Comparison of ENCODE assay signal across 17 cellular contexts in genomic region chr22:41206719-41207118, GRCh38. TPM values are rescaled to one million over a fixed set of nuclear protein-coding genes. Genes with fewer than 3 reads are reported as not detected.
DNase-seq lines count a peak whose midpoint lies in the region; ATAC-seq and TF ChIP-seq lines count a peak whose summit lies in the region.
"Had no signal": no experiment of that assay in that cellular context is flagged by ENCODE, and none has a peak within 500 bp of the region (broad histone marks: within the 10 kb centered on the region; RNA-seq: fewer than 3 reads in every experiment).

No MANE protein-coding gene starts in this region.

- peak overlapping the region; percentile 44 for H3K4me2 ChIP-seq in OCI-LY7 (ENCODE audit: low read length)

- no peaks in the 10 kb centered on the region for H3K9me3 ChIP-seq in OCI-LY7 (ENCODE audit: low read length)

- peak overlapping the region; percentile 60 for H3K4me3 Mint-ChIP-seq in activated naive CD4-positive, alpha-beta T cell treated with anti-CD3 and anti-CD28 coated beads for 36 hours
- peak overlapping the region; percentile 60 to 74 (median 66) for H3K4me3 Mint-ChIP-seq in brain
- peak overlapping the region; percentile 30 to 50 for H3K4me3 Mint-ChIP-seq in stimulated activated naive B cell treated with anti-CD40 and anti-IgM and Interleukin-4, amounts not matched to agents 10 μg/mL and 1 μg/mL and 100 μg/mL, for 72 hours

- no peak overlapping the region for H2AFZ ChIP-seq in OCI-LY7 (ENCODE audit: low read length)

- H3K27ac Mint-ChIP-seq in activated naive CD4-positive, alpha-beta T cell treated with anti-CD3 and anti-CD28 coated beads for 36 hours = peak overlapping the region; percentile 56
- H3K27ac Mint-ChIP-seq in brain = peak overlapping the region in 2 of 5 experiments; percentile 13 to 24
- H3K27ac Mint-ChIP-seq in stimulated activated naive B cell treated with anti-CD40 and anti-IgM and Interleukin-4, amounts not matched to agents 10 μg/mL and 1 μg/mL and 100 μg/mL, for 72 hours = peak overlapping the region; percentile 42

- POLR2A ChIA-PET in OCI-LY7 (lab: Charles Lee) = interaction anchor here (0.6 to 0.8 kb wide), 4 partner anchors 209 to 428 kb away, joined by 3 to 6 read pairs (median 4); no protein-coding TSS in a partner anchor

- intact Hi-C loops in activated naive CD4-positive, alpha-beta T cell treated with anti-CD3 and anti-CD28 coated beads for 36 hours (cut with micrococcal nuclease) = no loop called here
- intact Hi-C loops in OCI-LY7 (cut with micrococcal nuclease; ENCODE audit: unreplicated experiment) (loop anchor here (5.0 kb wide), 1 partner anchor 114 kb away; the partner anchor contains the start of gene EP300), left cardiac atrium (cut with DNase I) (loop anchor here in 1 of 2 donors (5.0 kb wide), 1 partner anchor 81 kb away; the partner anchor contains the start of gene RANGAP1)

- peaks cover 33% of the 10 kb centered on the region for H3K4me1 Mint-ChIP-seq in activated naive CD4-positive, alpha-beta T cell treated with anti-CD3 and anti-CD28 coated beads for 36 hours (ENCODE audit: low read depth)
- peaks cover 29% of the 10 kb centered on the region for H3K4me1 Mint-ChIP-seq in brain
- peaks cover 11 to 37% of the 10 kb centered on the region in 2 donors for H3K4me1 Mint-ChIP-seq in stimulated activated naive B cell treated with anti-CD40 and anti-IgM and Interleukin-4, amounts not matched to agents 10 μg/mL and 1 μg/mL and 100 μg/mL, for 72 hours

- H3K27me3 Mint-ChIP-seq in activated naive CD4-positive, alpha-beta T cell treated with anti-CD3 and anti-CD28 coated beads for 36 hours (ENCODE audit: low read depth) = no peaks in the 10 kb centered on the region
- H3K27me3 Mint-ChIP-seq in brain = peaks cover 16% of the 10 kb centered on the region
- H3K27me3 Mint-ChIP-seq in stimulated activated naive B cell treated with anti-CD40 and anti-IgM and Interleukin-4, amounts not matched to agents 10 μg/mL and 1 μg/mL and 100 μg/mL, for 72 hours = peaks cover 7 to 14% of the 10 kb centered on the region in 2 donors

- peaks cover 17% of the 10 kb centered on the region for H3K36me3 ChIP-seq in OCI-LY7 (ENCODE audit: insufficient read depth, low read length)

- DNase-seq in activated naive CD4-positive, alpha-beta T cell treated with anti-CD3 and anti-CD28 coated beads for 36 hours = no peak
- DNase-seq in activated naive CD4-positive, alpha-beta T cell treated with Interleukin-2 at 50 U/mL for 16 hours = no peak
- DNase-seq in OCI-LY7 (ENCODE audit: low spot score) = no peak
- DNase-seq in stimulated activated naive B cell treated with anti-CD40 and anti-IgM and Interleukin-4, amounts not matched to agents 10 μg/mL and 1 μg/mL and 100 μg/mL, for 72 hours = no peak
- DNase-seq in inferior parietal cortex (ENCODE audit: extremely low spot score) = no peak
- no peak for DNase-seq in left cardiac atrium
- DNase-seq: activated CD4-positive, alpha-beta T cell treated with anti-CD3 and anti-CD28 coated beads for 1 hour; activated gamma-delta T cell treated with Interleukin-2 at 50 U/mL for 16 hours; caudate nucleus; foreskin fibroblast; NCI-H187; NCI-H69; nucleus accumbens; SW 1271 had no signal

- H3K36me3 Mint-ChIP-seq in activated naive CD4-positive, alpha-beta T cell treated with anti-CD3 and anti-CD28 coated beads for 36 hours (ENCODE audit: low read depth) = peaks cover 13% of the 10 kb centered on the region
- peaks cover 38% of the 10 kb centered on the region for H3K36me3 Mint-ChIP-seq in brain
- peaks cover 15 to 21% of the 10 kb centered on the region in 2 donors for H3K36me3 Mint-ChIP-seq in stimulated activated naive B cell treated with anti-CD40 and anti-IgM and Interleukin-4, amounts not matched to agents 10 μg/mL and 1 μg/mL and 100 μg/mL, for 72 hours

- H3K27ac ChIP-seq in OCI-LY7 (ENCODE audit: low read depth, low read length, poor library complexity, severe bottlenecking) = no peak overlapping the region

- H3K9me2 ChIP-seq in OCI-LY7 (ENCODE audit: insufficient read depth, low read length) = no peaks in the 10 kb centered on the region

- BruUV-seq in OCI-LY7 (replicated peaks; lab: Mats Ljungman, UMichigan) = TSS peak; percentile 50

- peaks cover 17% of the 10 kb centered on the region; the same call in 1 of the 2 replicates for H3K79me2 ChIP-seq in OCI-LY7 (ENCODE audit: insufficient read depth, low read depth, low read length)

- H3K4me1 ChIP-seq in OCI-LY7 (ENCODE audit: insufficient read depth, low read length, poor library complexity, severe bottlenecking) = peaks cover 19% of the 10 kb centered on the region

- peak overlapping the region; percentile 12 for H3K4me3 ChIP-seq in OCI-LY7 (ENCODE audit: low read depth, low read length, poor library complexity, severe bottlenecking)
- H3K4me3 ChIP-seq: lung had no signal

- TF ChIP-seq CTCF in OCI-LY7 (conservative IDR thresholded peaks at IDR 0.05; ENCODE audit: low read length) = no peak
- TF ChIP-seq CTCF in brain (conservative IDR thresholded peaks at IDR 0.05) = no peak

- no peaks in the 10 kb centered on the region for H4K20me1 ChIP-seq in OCI-LY7 (ENCODE audit: insufficient read depth, low read length)

- ATAC-seq in stimulated activated naive B cell treated with anti-CD40 and anti-IgM and Interleukin-4, amounts not matched to agents 10 μg/mL and 1 μg/mL and 100 μg/mL, for 72 hours (replicated peaks) = no peak
- ATAC-seq in left cardiac atrium (no peak), GM18873 (IDR thresholded peaks at IDR 0.05; ENCODE audit: low FRiP score, unreplicated experiment) (no peak)

- no peaks in the 10 kb centered on the region for H3K9me3 Mint-ChIP-seq in activated naive CD4-positive, alpha-beta T cell treated with anti-CD3 and anti-CD28 coated beads for 36 hours
- H3K9me3 Mint-ChIP-seq in brain = peaks cover 0 to 3% (median 0%) of the 10 kb centered on the region in 5 experiments
- H3K9me3 Mint-ChIP-seq in stimulated activated naive B cell treated with anti-CD40 and anti-IgM and Interleukin-4, amounts not matched to agents 10 μg/mL and 1 μg/mL and 100 μg/mL, for 72 hours = no peaks in the 10 kb centered on the region

- CTCF ChIA-PET in activated naive CD4-positive, alpha-beta T cell treated with anti-CD3 and anti-CD28 coated beads for 36 hours (lab: Charles Lee) = interaction anchor here (1.3 to 1.7 kb wide), 2 partner anchors 31 to 284 kb away, joined by 8 to 9 read pairs; no protein-coding TSS in a partner anchor
- CTCF ChIA-PET in OCI-LY7 (lab: Charles Lee; ENCODE audit: unreplicated experiment) = no interaction called here

RNA-seq across cellular contexts. Expression of gene L3MBTL2, which starts 1.6 kb away (rescaled TPM):
- 10 to 100 TPM; 19.4 to 22.3 TPM for total RNA-seq in activated naive CD4-positive, alpha-beta T cell treated with anti-CD3 and anti-CD28 coated beads for 36 hours
- 23.3 and 28.1 TPM in 2 replicates for total RNA-seq in OCI-LY7 (2014; rRNA removed; shearing (Covaris generic))
- total RNA-seq in OCI-LY7 (2022) (25.6 and 33.4 TPM in 2 replicates), left cardiac atrium (10 to 100 TPM; 13.6 to 15.4 TPM)
- 25.2 TPM for polyA plus RNA-seq in brain (ENCODE audit: insufficient read depth, low read depth, low replicate concordance)

RNA-seq across cellular contexts. Expression of gene CHADL, which starts 34.0 kb away (rescaled TPM):
- total RNA-seq in activated naive CD4-positive, alpha-beta T cell treated with anti-CD3 and anti-CD28 coated beads for 36 hours = under 1 TPM in 1 of 2 experiments, not detected in 1; 0.17 TPM
- 0.26 and 0.60 TPM in 2 replicates for total RNA-seq in OCI-LY7 (2014; rRNA removed; shearing (Covaris generic))
- 0.42 TPM in 1 of 2 replicates, not detected in the other for total RNA-seq in OCI-LY7 (2022)
- polyA plus RNA-seq in brain (ENCODE audit: insufficient read depth, low read depth, low replicate concordance) = 36.5 TPM
- 10 to 100 TPM in 1 of 2 donors, 1 to 10 TPM in 1; 7.7 to 14.4 TPM for total RNA-seq in left cardiac atrium

Comparison
In these comparisons a context has a peak if more than half of its experiments do, and no peak if none do; other contexts are left out.
1. RNA of gene CHADL, which starts 34.0 kb away (total RNA-seq): 7.7 to 14.4 TPM in left cardiac atrium; 0.26 to 0.60 TPM in OCI-LY7 and 0.17 TPM in activated naive CD4-positive, alpha-beta T cell treated with anti-CD3 and anti-CD28 coated beads for 36 hours; every median in the first group is over 4 times any median in the second.
2. Peak in every context shown above with its lines, with median percentiles within 50 percentile points of each other: H3K4me3 Mint-ChIP-seq.